In genomic region chr2:228728961-228729360, GRCh38 we compare ENCODE assay signal across 1 cellular context.
TF ChIP-seq lines count a peak whose summit lies in the region.

No MANE protein-coding gene starts in this region.

TF ChIP-seq in IMR-90, 13 proteins besides CTCF, POLR2A, EP300 and RAD21:
- no peak for TF ChIP-seq CEBPB (IDR thresholded peaks at IDR 0.05; ENCODE audit: low read depth, low read length)
- no peak for TF ChIP-seq NFE2L2 (IDR thresholded peaks at IDR 0.05; ENCODE audit: low read depth, low read length)
- no peak for TF ChIP-seq MAFK (IDR thresholded peaks at IDR 0.05; ENCODE audit: low read depth, low read length)
- no peak for TF ChIP-seq MAZ (IDR thresholded peaks at IDR 0.05; ENCODE audit: borderline replicate concordance, low read depth, low read length)
- TF ChIP-seq RFX5 (IDR thresholded peaks at IDR 0.05; ENCODE audit: low read depth, low read length) = no peak
- no peak for TF ChIP-seq CHD1 (IDR thresholded peaks at IDR 0.05; ENCODE audit: low read depth, low read length)
- TF ChIP-seq USF2 (IDR thresholded peaks at IDR 0.05; ENCODE audit: low read depth, low read length) = no peak
TF ChIP-seq in IMR-90: peak in this region for 0.
